ENCODE assay signal across 39 cellular contexts in the genomic region with DNA sequence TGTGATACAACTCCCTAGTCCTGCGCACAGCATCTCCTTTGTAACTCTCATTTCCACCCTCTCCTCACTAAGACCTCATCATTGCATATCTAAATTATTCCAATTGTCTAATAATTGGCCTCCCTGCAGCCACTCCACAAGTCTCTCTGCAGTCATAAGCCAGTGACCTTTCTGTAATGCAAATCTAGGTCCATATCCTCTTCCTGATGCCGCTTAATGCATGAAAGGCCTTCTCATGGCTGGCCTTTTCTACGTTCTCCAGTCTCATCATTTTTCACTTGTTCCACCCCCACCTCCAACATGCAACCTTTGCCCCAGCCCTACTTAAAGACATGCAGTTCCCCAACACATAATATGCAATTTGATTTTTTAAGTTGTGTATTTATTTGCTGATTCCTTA.
"Had no signal": no experiment of that assay in that cellular context is flagged by ENCODE, and none has a peak within 500 bp of the region (broad histone marks: within the 10 kb centered on the region; RNA-seq: fewer than 3 reads in every experiment).

No MANE protein-coding gene starts in this region.

- H3K4me3 ChIP-seq: adrenal gland, ascending aorta, body of pancreas, breast epithelium, cardiac muscle cell had no signal

- DNase-seq: activated effector memory CD4-positive, alpha-beta T cell treated with anti-CD3 and anti-CD28 coated beads, Interleukin-2, amount 50 U/mL, for 16 hours; activated effector memory CD4-positive, alpha-beta T cell treated with Interleukin-2 at 50 U/mL for 16 hours; activated gamma-delta T cell; activated gamma-delta T cell treated with Interleukin-2 at 50 U/mL for 16 hours; activated naive CD4-positive, alpha-beta T cell; activated naive CD4-positive, alpha-beta T cell treated with anti-CD3 and anti-CD28 coated beads for 36 hours; activated naive CD4-positive, alpha-beta T cell treated with anti-CD3 and anti-CD28 coated beads, Interleukin-2, amount 10 ng/mL, durations not matched to agents 7 days and 5 days; activated naive CD4-positive, alpha-beta T cell treated with anti-CD3 and anti-CD28 coated beads, Interleukin-2, amount 50 U/mL, for 16 hours; activated naive CD4-positive, alpha-beta T cell treated with Interleukin-2 at 50 U/mL for 16 hours; activated naive CD8-positive, alpha-beta T cell treated with anti-CD3 and anti-CD28 coated beads for 36 hours; activated naive CD8-positive, alpha-beta T cell treated with anti-CD3 and anti-CD28 coated beads, Interleukin-2, amount 10 ng/mL, durations not matched to agents 7 days and 5 days; activated naive CD8-positive, alpha-beta T cell treated with anti-CD3 and anti-CD28 coated beads, Interleukin-2, amount 50 U/mL, for 24 hours; activated T-cell treated with anti-CD3 and anti-CD28 coated beads for 4 hours; activated T-cell treated with anti-CD3 and anti-CD28 coated beads, Interleukin-2, amount 50 U/mL, for 1 hour; activated T-cell treated with anti-CD3 and anti-CD28 coated beads, Interleukin-2, amount 50 U/mL, for 24 hours; activated T-cell treated with anti-CD3 and anti-CD28 coated beads, Interleukin-2, amount 50 U/mL, for 4 hours; activated T-cell treated with anti-CD3 and anti-CD28 coated beads, Interleukin-2, amount 50 U/mL, for 48 hours; activated T-cell treated with anti-CD3 and anti-CD28 coated beads, Interleukin-2, amount 50 U/mL, for 72 hours; adrenal gland; amniotic stem cell; amygdala; anterior cingulate cortex; aorta; body of pancreas; brain microvascular endothelial cell; caudate nucleus; central memory CD4-positive, alpha-beta T cell; cerebellar nuclear complex had no signal

- H3K27ac Mint-ChIP-seq: activated naive CD4-positive, alpha-beta T cell treated with anti-CD3 and anti-CD28 coated beads for 36 hours; activated naive CD4-positive, alpha-beta T cell treated with anti-CD3 and anti-CD28 coated beads, Interleukin-2, amount 10 ng/mL, durations not matched to agents 7 days and 5 days; activated naive CD4-positive, alpha-beta T cell treated with anti-CD3 and anti-CD28 coated beads, Interleukin-2, amount 50 U/mL, for 24 hours; activated naive CD4-positive, alpha-beta T cell treated with anti-CD3 and anti-CD28 coated beads, Interleukin-2, amount 50 U/mL, for 72 hours; activated naive CD8-positive, alpha-beta T cell; activated naive CD8-positive, alpha-beta T cell treated with anti-CD3 and anti-CD28 coated beads for 36 hours; activated naive CD8-positive, alpha-beta T cell treated with anti-CD3 and anti-CD28 coated beads, Interleukin-2, amount 10 ng/mL, durations not matched to agents 7 days and 5 days; activated naive CD8-positive, alpha-beta T cell treated with anti-CD3 and anti-CD28 coated beads, Interleukin-2, amount 50 U/mL, for 24 hours; activated T-cell treated with anti-CD3 and anti-CD28 coated beads, Interleukin-2, amount 50 U/mL, for 24 hours; activated T-cell treated with anti-CD3 and anti-CD28 coated beads, Interleukin-2, amount 50 U/mL, for 72 hours; activated T-helper 1 cell treated with anti-CD3 and anti-CD28 coated beads, Interleukin-12 subunit alpha, Interleukin-12 subunit beta, Interleukin-2, Interleukin-4 antibody, amounts not matched to agents 30 ng/mL and 10 ng/mL and 1 ng/mL, durations not matched to agents 14 hours and 24 hours and 36 hours; activated T-helper 17 cell treated with anti-CD3 and anti-CD28 coated beads, Interleukin-2, amount 50 U/mL, for 72 hours; activated T-helper 2 cell treated with anti-CD3 and anti-CD28 coated beads, Interferon-gamma antibody, Interleukin-2, Interleukin-4, amounts not matched to agents 10 μg/mL and 5 μg/mL and 100 μg/mL, durations not matched to agents 14 hours and 24 hours and 36 hours; brain had no signal

- H3K4me1 Mint-ChIP-seq: activated naive CD4-positive, alpha-beta T cell treated with anti-CD3 and anti-CD28 coated beads, Interleukin-2, amount 10 ng/mL, durations not matched to agents 7 days and 5 days; activated naive CD8-positive, alpha-beta T cell treated with anti-CD3 and anti-CD28 coated beads, Interleukin-2, amount 10 ng/mL, durations not matched to agents 7 days and 5 days; activated T-helper 17 cell treated with anti-CD3 and anti-CD28 coated beads, Interleukin-2, amount 50 U/mL, for 72 hours; central memory CD8-positive, alpha-beta T cell had no signal

- ATAC-seq: activated naive CD4-positive, alpha-beta T cell treated with anti-CD3 and anti-CD28 coated beads, Interleukin-2, amount 50 U/mL, for 72 hours; activated naive CD8-positive, alpha-beta T cell treated with anti-CD3 and anti-CD28 coated beads, Interleukin-2, amount 50 U/mL, for 24 hours; activated T-cell treated with anti-CD3 and anti-CD28 coated beads, Interleukin-2, amount 50 U/mL, for 4 hours; activated T-cell treated with anti-CD3 and anti-CD28 coated beads, Interleukin-2, amount 50 U/mL, for 72 hours; activated T-helper 17 cell treated with anti-CD3 and anti-CD28 coated beads, Interleukin-2, amount 50 U/mL, for 72 hours; body of pancreas had no signal

- H3K36me3 ChIP-seq: adrenal gland, ascending aorta, brain microvascular endothelial cell, breast epithelium, cardiac muscle cell had no signal

- H3K27ac ChIP-seq: adrenal gland, ascending aorta, body of pancreas, brain microvascular endothelial cell, breast epithelium, cardiac muscle cell had no signal

- H3K4me3 Mint-ChIP-seq: activated naive CD4-positive, alpha-beta T cell treated with anti-CD3 and anti-CD28 coated beads for 36 hours; activated naive CD4-positive, alpha-beta T cell treated with anti-CD3 and anti-CD28 coated beads, Interleukin-2, amount 10 ng/mL, durations not matched to agents 7 days and 5 days; activated naive CD4-positive, alpha-beta T cell treated with anti-CD3 and anti-CD28 coated beads, Interleukin-2, amount 50 U/mL, for 24 hours; activated naive CD8-positive, alpha-beta T cell; activated naive CD8-positive, alpha-beta T cell treated with anti-CD3 and anti-CD28 coated beads for 36 hours; activated naive CD8-positive, alpha-beta T cell treated with anti-CD3 and anti-CD28 coated beads, Interleukin-2, amount 10 ng/mL, durations not matched to agents 7 days and 5 days; activated naive CD8-positive, alpha-beta T cell treated with anti-CD3 and anti-CD28 coated beads, Interleukin-2, amount 50 U/mL, for 24 hours; activated T-cell treated with anti-CD3 and anti-CD28 coated beads, Interleukin-2, amount 50 U/mL, for 24 hours; activated T-cell treated with anti-CD3 and anti-CD28 coated beads, Interleukin-2, amount 50 U/mL, for 4 hours; activated T-cell treated with anti-CD3 and anti-CD28 coated beads, Interleukin-2, amount 50 U/mL, for 72 hours; activated T-helper 1 cell treated with anti-CD3 and anti-CD28 coated beads, Interleukin-12 subunit alpha, Interleukin-12 subunit beta, Interleukin-2, Interleukin-4 antibody, amounts not matched to agents 30 ng/mL and 10 ng/mL and 1 ng/mL, durations not matched to agents 14 hours and 24 hours and 36 hours; activated T-helper 17 cell treated with anti-CD3 and anti-CD28 coated beads, Interleukin-2, amount 50 U/mL, for 72 hours; brain; central memory CD8-positive, alpha-beta T cell had no signal

- H3K4me1 ChIP-seq: adrenal gland, ascending aorta, body of pancreas, breast epithelium had no signal

- H3K27me3 ChIP-seq: adrenal gland, ascending aorta, body of pancreas, brain microvascular endothelial cell, breast epithelium, cardiac muscle cell had no signal

- H3K27me3 Mint-ChIP-seq: activated naive CD4-positive, alpha-beta T cell treated with anti-CD3 and anti-CD28 coated beads, Interleukin-2, amount 10 ng/mL, durations not matched to agents 7 days and 5 days; activated naive CD4-positive, alpha-beta T cell treated with anti-CD3 and anti-CD28 coated beads, Interleukin-2, amount 50 U/mL, for 24 hours; activated naive CD8-positive, alpha-beta T cell; activated naive CD8-positive, alpha-beta T cell treated with anti-CD3 and anti-CD28 coated beads for 36 hours; activated naive CD8-positive, alpha-beta T cell treated with anti-CD3 and anti-CD28 coated beads, Interleukin-2, amount 10 ng/mL, durations not matched to agents 7 days and 5 days; activated naive CD8-positive, alpha-beta T cell treated with anti-CD3 and anti-CD28 coated beads, Interleukin-2, amount 50 U/mL, for 24 hours; activated T-cell treated with anti-CD3 and anti-CD28 coated beads, Interleukin-2, amount 50 U/mL, for 24 hours; activated T-helper 17 cell treated with anti-CD3 and anti-CD28 coated beads, Interleukin-2, amount 50 U/mL, for 72 hours; central memory CD8-positive, alpha-beta T cell had no signal
